ENCODE assay signal across 1 cellular context in the genomic region with DNA sequence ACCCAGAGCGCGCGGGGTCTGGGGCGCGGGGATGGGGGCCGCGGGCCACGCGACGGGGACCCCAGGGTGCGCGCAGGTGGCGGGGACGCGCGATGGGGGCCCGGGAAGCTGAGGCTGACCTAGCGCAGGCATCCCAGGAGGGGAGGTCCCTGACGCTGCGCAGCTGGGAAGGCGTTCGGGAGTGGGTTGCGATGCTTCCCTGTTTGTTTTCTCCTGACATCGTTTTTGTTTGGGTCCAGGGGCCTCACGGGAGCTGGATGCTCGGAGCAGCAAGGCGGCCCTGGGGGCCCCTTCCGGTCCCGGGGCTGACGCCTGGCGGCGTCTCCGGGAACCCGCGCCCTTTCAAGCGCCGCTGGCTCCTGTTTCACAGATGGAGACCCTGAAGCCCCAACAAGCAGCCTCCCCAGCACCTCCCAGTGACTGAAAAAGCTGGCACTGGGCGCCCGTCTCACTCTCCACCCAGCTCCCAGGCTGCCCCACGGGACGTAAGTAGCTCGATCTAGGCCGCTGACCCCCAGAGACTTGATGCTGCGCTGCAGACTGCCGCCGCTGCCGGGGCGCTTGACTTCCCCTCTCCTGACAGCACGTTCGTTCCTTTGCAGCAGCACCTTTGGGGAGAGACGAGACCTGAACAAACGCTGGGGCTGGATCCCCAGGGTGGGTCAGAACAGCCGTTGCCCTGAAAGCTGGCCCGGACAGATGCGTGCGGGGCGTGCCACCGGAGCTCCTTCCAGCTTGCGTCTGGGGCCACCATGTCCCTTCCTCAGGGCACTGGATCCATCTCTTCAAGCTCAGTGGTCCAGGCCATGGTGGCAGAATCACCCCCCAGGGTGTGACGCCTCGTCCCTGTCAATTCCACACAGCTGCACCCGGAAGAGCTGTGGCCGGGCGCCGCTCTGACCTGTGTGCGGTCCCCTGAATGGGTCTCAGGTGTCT.
TF ChIP-seq lines count a peak whose summit lies in the region.

No MANE protein-coding gene starts in this region.

TF ChIP-seq in SK-N-SH, 30 proteins besides CTCF, POLR2A, EP300 and RAD21 (continued from another document):
- TF ChIP-seq REST (IDR thresholded peaks at IDR 0.05; ENCODE audit: low read depth, low read length) = no peak
